In genomic region chr15:89654847-89655805, GRCh38 we compare ENCODE assay signal across 8 cellular contexts. TPM values are rescaled to one million over a fixed set of nuclear protein-coding genes. Genes with fewer than 3 reads are reported as not detected.
DNase-seq lines count a peak whose midpoint lies in the region; ATAC-seq and TF ChIP-seq lines count a peak whose summit lies in the region.

KIF7 (minus strand) TSS chr15:89655467; CDS start chr15:89652930, 2,537 bp downstream.

- H3K4me3 ChIP-seq in PC-9 (peak within 1 kb of the TSS; percentile 96), choroid plexus epithelial cell (ENCODE audit: low read depth, low read length) (peak within 1 kb of the TSS; percentile 80)

- TF ChIP-seq POLR2A in GM18505 (IDR thresholded peaks at IDR 0.05; ENCODE audit: borderline replicate concordance, extremely low read depth, insufficient read depth, insufficient read length), result no peak

- no peaks in the 10 kb centered on the region for H3K9me3 Mint-ChIP-seq in stimulated activated naive B cell treated with anti-CD40 and anti-IgM and Interleukin-4, amounts not matched to agents 10 μg/mL and 1 μg/mL and 100 μg/mL, for 72 hours

- H3K4me3 Mint-ChIP-seq in stimulated activated naive B cell treated with anti-CD40 and anti-IgM and Interleukin-4, amounts not matched to agents 10 μg/mL and 1 μg/mL and 100 μg/mL, for 72 hours, result peak within 1 kb of the TSS; percentile 83 to 88

- peaks cover 29% of the 10 kb centered on the region for H3F3A ChIP-seq in PC-9 (ENCODE audit: insufficient read depth, low read depth)

- 0 out of 2 replicates have a peak, but pooled peaks cover 8% of the 10 kb centered on the region for H3K36me3 ChIP-seq in PC-9 (ENCODE audit: low read depth)

- no TSS peak for BruUV-seq in PC-9 (replicated peaks; lab: Mats Ljungman, UMichigan)

- peak; percentile 78 for ATAC-seq in left lobe of liver
- peak; percentile 69 for ATAC-seq in stimulated activated naive B cell treated with anti-CD40 and anti-IgM and Interleukin-4, amounts not matched to agents 10 μg/mL and 1 μg/mL and 100 μg/mL, for 72 hours (replicated peaks)
- ATAC-seq in activated CD4-positive, CD25-positive, alpha-beta regulatory T cell treated with anti-CD3 and anti-CD28 coated beads, Interleukin-2, amount 50 U/mL, for 24 hours, result no peak
- ATAC-seq in GM18505 (IDR thresholded peaks at IDR 0.05; ENCODE audit: unreplicated experiment), result no peak

- peaks cover 33 to 65% of the 10 kb centered on the region in 2 donors for H3K27me3 Mint-ChIP-seq in stimulated activated naive B cell treated with anti-CD40 and anti-IgM and Interleukin-4, amounts not matched to agents 10 μg/mL and 1 μg/mL and 100 μg/mL, for 72 hours

- H3K9me3 ChIP-seq in PC-9 (ENCODE audit: insufficient read depth, low read depth), result no peaks in the 10 kb centered on the region

- peaks cover 10 to 20% of the 10 kb centered on the region in 2 donors for H3K4me1 Mint-ChIP-seq in stimulated activated naive B cell treated with anti-CD40 and anti-IgM and Interleukin-4, amounts not matched to agents 10 μg/mL and 1 μg/mL and 100 μg/mL, for 72 hours

- peak; percentile 45 for DNase-seq in stimulated activated CD4-positive, alpha-beta T cell treated with anti-CD3 and anti-CD28 coated beads, Interleukin-15, amount 100 ng/mL, for 24 hours
- DNase-seq in stimulated activated CD4-positive, alpha-beta T cell treated with anti-CD3 and anti-CD28 coated beads, Interleukin-2, amount 100 ng/mL, for 48 hours, result no peak
- peak; percentile 39 to 44 for DNase-seq in PC-9
- peak; percentile 49 for DNase-seq in choroid plexus epithelial cell (ENCODE audit: low read depth)
- no peak for DNase-seq in left lobe of liver (ENCODE audit: low spot score)
- DNase-seq in stimulated activated naive B cell treated with anti-CD40 and anti-IgM and Interleukin-4, amounts not matched to agents 10 μg/mL and 1 μg/mL and 100 μg/mL, for 72 hours, result no peak

- POLR2A ChIA-PET in PC-9 (lab: Charles Lee; ENCODE audit: unreplicated experiment), result no interaction called here

- H3K27me3 ChIP-seq in PC-9 (ENCODE audit: insufficient read depth, low read depth), result no peaks in the 10 kb centered on the region

- TF ChIP-seq CTCF in PC-9 (conservative IDR thresholded peaks at IDR 0.05) (no peak), choroid plexus epithelial cell (conservative IDR thresholded peaks at IDR 0.05; ENCODE audit: low read depth, low read length) (no peak)

- no peaks in the 10 kb centered on the region for H4K20me1 ChIP-seq in PC-9 (ENCODE audit: insufficient read depth)

- peaks cover 9% of the 10 kb centered on the region for H3K4me1 ChIP-seq in PC-9 (replicated peaks; ENCODE audit: insufficient read depth)

- H3K27ac Mint-ChIP-seq in stimulated activated naive B cell treated with anti-CD40 and anti-IgM and Interleukin-4, amounts not matched to agents 10 μg/mL and 1 μg/mL and 100 μg/mL, for 72 hours, result peak within 1 kb of the TSS; percentile 28

- no peaks in the 10 kb centered on the region for H3K9me2 ChIP-seq in PC-9 (ENCODE audit: insufficient read depth)

- intact Hi-C loops in PC-9 (cut with micrococcal nuclease; ENCODE audit: unreplicated experiment), result loop anchor here (5.0 kb wide), 1 partner anchor 87 kb away; no protein-coding TSS in a partner anchor

- CTCF ChIA-PET in PC-9 (lab: Charles Lee), result interaction anchor here (0.6 kb wide), 1 partner anchor 80 kb away, joined by 6 read pairs; no protein-coding TSS in a partner anchor

- peak within 1 kb of the TSS; percentile 81 for H2AFZ ChIP-seq in PC-9

- H3K36me3 Mint-ChIP-seq in stimulated activated naive B cell treated with anti-CD40 and anti-IgM and Interleukin-4, amounts not matched to agents 10 μg/mL and 1 μg/mL and 100 μg/mL, for 72 hours, result peaks cover 1 to 6% of the 10 kb centered on the region in 2 donors

- peaks cover 16% of the 10 kb centered on the region for H3K79me2 ChIP-seq in PC-9 (ENCODE audit: low read depth)

- H3K27ac ChIP-seq in PC-9, result peak within 1 kb of the TSS; percentile 12; the same call in 1 of the 2 replicates

- H3K4me2 ChIP-seq in PC-9, result peak within 1 kb of the TSS; percentile 92

RNA-seq across cellular contexts. Expression of gene KIF7, which starts in this region (rescaled TPM):
- 13.3 and 15.7 TPM in 2 replicates for total RNA-seq in PC-9 (2021)
- 1.1 TPM for total RNA-seq in left lobe of liver

Comparison
In these comparisons a context has a peak if more than half of its experiments do, and no peak if none do; other contexts are left out.
1. DNase-seq: peak in stimulated activated CD4-positive, alpha-beta T cell treated with anti-CD3 and anti-CD28 coated beads, Interleukin-15, amount 100 ng/mL, for 24 hours (single experiment), PC-9 (2 of 2) and choroid plexus epithelial cell (single experiment); none in stimulated activated CD4-positive, alpha-beta T cell treated with anti-CD3 and anti-CD28 coated beads, Interleukin-2, amount 100 ng/mL, for 48 hours (0 of 2), left lobe of liver (single experiment) and stimulated activated naive B cell treated with anti-CD40 and anti-IgM and Interleukin-4, amounts not matched to agents 10 μg/mL and 1 μg/mL and 100 μg/mL, for 72 hours (single experiment).
2. ATAC-seq: peak in left lobe of liver (single experiment) and stimulated activated naive B cell treated with anti-CD40 and anti-IgM and Interleukin-4, amounts not matched to agents 10 μg/mL and 1 μg/mL and 100 μg/mL, for 72 hours (2 of 2); none in activated CD4-positive, CD25-positive, alpha-beta regulatory T cell treated with anti-CD3 and anti-CD28 coated beads, Interleukin-2, amount 50 U/mL, for 24 hours (0 of 2) and GM18505 (single experiment).